In genomic region chr5:143737073-143737472, GRCh38 we compare ENCODE assay signal across 21 cellular contexts.
DNase-seq lines count a peak whose midpoint lies in the region; ATAC-seq lines count a peak whose summit lies in the region.
"Had no signal": no experiment of that assay in that cellular context is flagged by ENCODE, and none has a peak within 500 bp of the region (broad histone marks: within the 10 kb centered on the region; RNA-seq: fewer than 3 reads in every experiment).

No MANE protein-coding gene starts in this region.

- no peak for ATAC-seq in HG02938 (IDR thresholded peaks at IDR 0.05; ENCODE audit: unreplicated experiment)
- ATAC-seq: CD8-positive, alpha-beta T cell; GM12878; HCT116; HepG2 had no signal

- peak; percentile 8 for DNase-seq in COLO829 (ENCODE audit: low spot score)
- peak; percentile 65 for DNase-seq in NCI-H187 treated with DMSO at 0.1 percent for 48 hours (lab: John Stamatoyannopoulos, UW)
- DNase-seq in RPMI7951 (ENCODE audit: low read depth), result peak; percentile 3
- peak; percentile 35 for DNase-seq in foreskin melanocyte
- no peak for DNase-seq in NCI-H226
- no peak for DNase-seq in NCI-H526 treated with DMSO at 0.1 percent for 48 hours (lab: John Stamatoyannopoulos, UW)
- DNase-seq in stimulated activated CD4-positive, alpha-beta T cell treated with anti-CD3 and anti-CD28 coated beads, Interleukin-2, amount 100 ng/mL, for 48 hours, result no peak
- DNase-seq: 8988T; CD8-positive, alpha-beta T cell; COR-L47; DMS 273 treated with DMSO at 0.1 percent for 48 hours; DMS53; DND-41; EL; GOT3; H7; HFFc6 had no signal

Comparison
In these comparisons a context has a peak if more than half of its experiments do, and no peak if none do; other contexts are left out.
1. DNase-seq: peak in COLO829 (single experiment), NCI-H187 treated with DMSO at 0.1 percent for 48 hours (single experiment), RPMI7951 (single experiment) and foreskin melanocyte (single experiment); none in NCI-H226 (single experiment), NCI-H526 treated with DMSO at 0.1 percent for 48 hours (single experiment) and stimulated activated CD4-positive, alpha-beta T cell treated with anti-CD3 and anti-CD28 coated beads, Interleukin-2, amount 100 ng/mL, for 48 hours (0 of 2).